ENCODE assay signal across 1 cellular context in the genomic region with DNA sequence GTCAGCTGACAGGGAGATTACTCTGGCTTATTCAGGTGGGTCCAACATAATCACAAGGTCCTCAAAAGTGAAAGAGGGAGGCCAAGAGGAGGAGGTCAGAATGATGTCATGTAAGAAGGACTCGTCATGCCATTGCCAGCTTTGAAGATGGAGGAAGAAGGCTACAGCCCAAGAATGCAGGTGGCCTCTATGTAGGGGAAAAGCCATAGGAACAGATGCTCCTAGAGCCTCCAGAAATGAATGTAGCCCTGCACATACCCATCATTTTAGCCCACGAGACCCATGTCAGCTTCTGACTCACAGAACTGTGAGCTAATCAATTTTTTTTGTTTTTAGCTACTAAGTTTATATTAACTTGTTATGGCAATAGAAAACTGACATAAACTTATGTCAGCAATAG.
TF ChIP-seq lines count a peak whose summit lies in the region.

No MANE protein-coding gene starts in this region.

TF ChIP-seq in IMR-90, 13 proteins besides CTCF, POLR2A, EP300 and RAD21 (continued from another document):
- TF ChIP-seq, protein P1, sequence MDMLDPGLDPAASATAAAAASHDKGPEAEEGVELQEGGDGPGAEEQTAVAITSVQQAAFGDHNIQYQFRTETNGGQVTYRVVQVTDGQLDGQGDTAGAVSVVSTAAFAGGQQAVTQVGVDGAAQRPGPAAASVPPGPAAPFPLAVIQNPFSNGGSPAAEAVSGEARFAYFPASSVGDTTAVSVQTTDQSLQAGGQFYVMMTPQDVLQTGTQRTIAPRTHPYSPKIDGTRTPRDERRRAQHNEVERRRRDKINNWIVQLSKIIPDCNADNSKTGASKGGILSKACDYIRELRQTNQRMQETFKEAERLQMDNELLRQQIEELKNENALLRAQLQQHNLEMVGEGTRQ (IDR thresholded peaks at IDR 0.05; ENCODE audit: low read depth, low read length), result no peak
- TF ChIP-seq MAFK (IDR thresholded peaks at IDR 0.05; ENCODE audit: low read depth, low read length), result no peak
- TF ChIP-seq FOS (IDR thresholded peaks at IDR 0.05; ENCODE audit: low read depth, low read length), result no peak
- TF ChIP-seq RCOR1 (IDR thresholded peaks at IDR 0.05; ENCODE audit: insufficient replicate concordance, low read length), result no peak
- no peak for TF ChIP-seq MXI1 (IDR thresholded peaks at IDR 0.05; ENCODE audit: borderline replicate concordance, low read depth, low read length)
- TF ChIP-seq MAZ (IDR thresholded peaks at IDR 0.05; ENCODE audit: borderline replicate concordance, low read depth, low read length), result no peak
- no peak for TF ChIP-seq BHLHE40 (IDR thresholded peaks at IDR 0.05; ENCODE audit: low read depth, low read length)
- TF ChIP-seq CEBPB (IDR thresholded peaks at IDR 0.05; ENCODE audit: low read depth, low read length), result no peak
